ENCODE assay signal across 9 cellular contexts in the genomic region with DNA sequence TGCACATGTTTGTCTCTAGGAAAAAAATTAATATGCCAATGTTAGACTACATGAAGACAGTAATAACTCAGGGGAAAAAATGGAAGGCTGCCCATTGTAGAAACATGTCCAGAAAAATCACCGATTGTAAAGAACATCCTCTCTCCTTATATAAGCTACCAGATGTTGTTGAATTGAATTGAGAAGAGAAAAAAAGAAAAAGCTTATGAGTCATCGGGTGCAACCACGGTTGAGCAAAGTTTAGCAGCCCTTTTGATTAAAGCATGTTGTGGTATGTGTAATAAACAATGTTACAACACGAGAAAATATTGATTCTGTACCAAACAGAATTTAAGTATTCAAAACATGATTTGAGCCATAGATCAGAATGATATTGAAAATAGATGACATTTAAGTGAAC.
DNase-seq lines count a peak whose midpoint lies in the region; ATAC-seq and TF ChIP-seq lines count a peak whose summit lies in the region.
"Had no signal": no experiment of that assay in that cellular context is flagged by ENCODE, and none has a peak within 500 bp of the region (broad histone marks: within the 10 kb centered on the region; RNA-seq: fewer than 3 reads in every experiment).

No MANE protein-coding gene starts in this region.

- no peaks in the 10 kb centered on the region for H3K9me3 ChIP-seq in CD4-positive, alpha-beta T cell (ENCODE audit: control insufficient read depth, low read length)
- no peaks in the 10 kb centered on the region for H3K9me3 ChIP-seq in HCT116 (ENCODE audit: control insufficient read depth in 1 of 2, insufficient read depth in 1 of 2, low read depth in 1 of 2, low read length in 2 of 2)

- POLR2A ChIA-PET in CD4-positive, alpha-beta T cell (lab: Charles Lee) = interaction anchor here (0.6 kb wide), 1 partner anchor 102 kb away, joined by 3 read pairs; a partner anchor contains a TSS
- POLR2A ChIA-PET in HCT116 (lab: Charles Lee) = no interaction called here

- intact Hi-C loops in CD4-positive, alpha-beta T cell (cut with DNase I, micrococcal nuclease) = no loop called here
- intact Hi-C loops in HCT116 (cut with micrococcal nuclease) = loop anchor here (10.0 kb wide), 1 partner anchor 239 kb away; no protein-coding TSS in a partner anchor

- no peak for TF ChIP-seq CTCF in CD4-positive, alpha-beta T cell (IDR thresholded peaks at IDR 0.05)
- no peak for TF ChIP-seq CTCF in HCT116 (IDR thresholded peaks at IDR 0.05 in 2 of 3, conservative IDR thresholded peaks at IDR 0.05 in 1 of 3; ENCODE audit: borderline replicate concordance in 1 of 3, insufficient read depth in 1 of 3, low read depth in 2 of 3, low read length in 2 of 3)

- H3K27ac ChIP-seq in CD4-positive, alpha-beta T cell (ENCODE audit: low read depth, low read length) = no peak overlapping the region
- H3K27ac ChIP-seq in HCT116 (ENCODE audit: low read depth, low read length) = no peak overlapping the region

- CTCF ChIA-PET in CD4-positive, alpha-beta T cell (lab: Charles Lee) = no interaction called here
- CTCF ChIA-PET in HCT116 (lab: Charles Lee) = no interaction called here

- no peaks in the 10 kb centered on the region for H3K79me2 ChIP-seq in HCT116 (ENCODE audit: insufficient read depth, low read length)

- peak overlapping the region; percentile 50 for H3K4me2 ChIP-seq in HCT116 (ENCODE audit: low read length)

- peak overlapping the region; percentile 40 for H3K4me3 Mint-ChIP-seq in CD4-positive, alpha-beta T cell
- H3K4me3 Mint-ChIP-seq in activated naive CD8-positive, alpha-beta T cell treated with anti-CD3 and anti-CD28 coated beads for 36 hours = peak overlapping the region; percentile 0

- H2AFZ ChIP-seq in HCT116 (ENCODE audit: low read depth, low read length, poor library complexity, severe bottlenecking) = peak overlapping the region; percentile 94

- RAD21 ChIA-PET in HCT116 (lab: Charles Lee; ENCODE audit: low non-redundant PET in 1 of 2, low total read pairs in 2 of 2, uncharacterized antibody in 2 of 2, unreplicated experiment in 2 of 2) = no interaction called here

- peaks cover 48% of the 10 kb centered on the region for H3K4me1 Mint-ChIP-seq in CD4-positive, alpha-beta T cell (ENCODE audit: low read depth)
- peaks cover 40% of the 10 kb centered on the region for H3K4me1 Mint-ChIP-seq in activated naive CD8-positive, alpha-beta T cell treated with anti-CD3 and anti-CD28 coated beads for 36 hours

- DNase-seq in CD4-positive, alpha-beta T cell = no peak
- DNase-seq in HCT116 (ENCODE audit: low read depth, low spot score) = no peak
- DNase-seq in activated naive CD8-positive, alpha-beta T cell treated with anti-CD3 and anti-CD28 coated beads for 36 hours = no peak
- peak; percentile 83 for DNase-seq in iris pigment epithelial cell (ENCODE audit: low read depth)
- no peak for DNase-seq in hippocampal formation (lab: John Stamatoyannopoulos, UW)
- DNase-seq in putamen (ENCODE audit: low spot score) = no peak
- DNase-seq in NCI-H524 treated with DMSO at 0.1 percent for 48 hours (lab: John Stamatoyannopoulos, UW) = no peak
- no peak for DNase-seq in NCI-H82 (lab: John Stamatoyannopoulos, UW)

- H3K27me3 Mint-ChIP-seq in CD4-positive, alpha-beta T cell = no peaks in the 10 kb centered on the region
- no peaks in the 10 kb centered on the region for H3K27me3 Mint-ChIP-seq in activated naive CD8-positive, alpha-beta T cell treated with anti-CD3 and anti-CD28 coated beads for 36 hours

- no peaks in the 10 kb centered on the region for H3K9me2 ChIP-seq in HCT116 (ENCODE audit: insufficient read depth)

- no peaks in the 10 kb centered on the region for H4K20me1 ChIP-seq in HCT116 (ENCODE audit: insufficient read depth)

- H3K9ac ChIP-seq in HCT116 (ENCODE audit: low read length) = no peak overlapping the region

- no peaks in the 10 kb centered on the region for H3K27me3 ChIP-seq in CD4-positive, alpha-beta T cell (ENCODE audit: control insufficient read depth, insufficient read depth, low read length)
- no peaks in the 10 kb centered on the region for H3K27me3 ChIP-seq in HCT116 (ENCODE audit: insufficient read depth, low read length)

- no TSS peak for BruUV-seq in HCT116 (replicated peaks; lab: Mats Ljungman, UMichigan)

- H3K36me3 ChIP-seq in HCT116 (ENCODE audit: control insufficient read depth in 1 of 2, insufficient read depth in 2 of 2, low read length in 2 of 2) = no peaks in the 10 kb centered on the region

- peak overlapping the region; percentile 1 for H3K27ac Mint-ChIP-seq in CD4-positive, alpha-beta T cell
- H3K27ac Mint-ChIP-seq in activated naive CD8-positive, alpha-beta T cell treated with anti-CD3 and anti-CD28 coated beads for 36 hours = peak overlapping the region; percentile 43

- no peak for TF ChIP-seq POLR2A in HCT116 (IDR thresholded peaks at IDR 0.05; ENCODE audit: borderline replicate concordance, extremely low read depth, insufficient read depth, insufficient read length)

- peaks cover 7 to 24% of the 10 kb centered on the region in 2 experiments; a peak in 3 of 4 replicates for H3K4me1 ChIP-seq in HCT116 (ENCODE audit: control insufficient read depth in 1 of 2, insufficient read depth in 2 of 2, low read length in 2 of 2)

- TF ChIP-seq RAD21 in HCT116 (IDR thresholded peaks at IDR 0.05; ENCODE audit: low read depth) = no peak

- no peaks in the 10 kb centered on the region for H3K36me3 Mint-ChIP-seq in CD4-positive, alpha-beta T cell (ENCODE audit: low read depth)
- peaks cover 6% of the 10 kb centered on the region for H3K36me3 Mint-ChIP-seq in activated naive CD8-positive, alpha-beta T cell treated with anti-CD3 and anti-CD28 coated beads for 36 hours

- H3K9me3 Mint-ChIP-seq in CD4-positive, alpha-beta T cell = no peaks in the 10 kb centered on the region
- no peaks in the 10 kb centered on the region for H3K9me3 Mint-ChIP-seq in activated naive CD8-positive, alpha-beta T cell treated with anti-CD3 and anti-CD28 coated beads for 36 hours

- ATAC-seq in CD4-positive, alpha-beta T cell (ENCODE audit: poor library complexity) = peak; percentile 52
- ATAC-seq in HCT116 = no peak

- peak overlapping the region in 1 of 2 experiments; percentile 14; a peak in 1 of 4 replicates for H3K4me3 ChIP-seq in HCT116 (replicated peaks in 1 of 2; ENCODE audit: low read depth in 1 of 2, low read length in 2 of 2)
- H3K4me3 ChIP-seq: skin epidermis had no signal

TF ChIP-seq in HCT116, 20 proteins besides CTCF, POLR2A, EP300 and RAD21:
- peak; percentile 45 for TF ChIP-seq JUND (IDR thresholded peaks at IDR 0.05)
- no peak for TF ChIP-seq ZNF274 (IDR thresholded peaks at IDR 0.05; ENCODE audit: low read depth, low read length)
TF ChIP-seq in HCT116: peak in this region for 1.
